ENCODE assay signal across 1 cellular context in the genomic region with DNA sequence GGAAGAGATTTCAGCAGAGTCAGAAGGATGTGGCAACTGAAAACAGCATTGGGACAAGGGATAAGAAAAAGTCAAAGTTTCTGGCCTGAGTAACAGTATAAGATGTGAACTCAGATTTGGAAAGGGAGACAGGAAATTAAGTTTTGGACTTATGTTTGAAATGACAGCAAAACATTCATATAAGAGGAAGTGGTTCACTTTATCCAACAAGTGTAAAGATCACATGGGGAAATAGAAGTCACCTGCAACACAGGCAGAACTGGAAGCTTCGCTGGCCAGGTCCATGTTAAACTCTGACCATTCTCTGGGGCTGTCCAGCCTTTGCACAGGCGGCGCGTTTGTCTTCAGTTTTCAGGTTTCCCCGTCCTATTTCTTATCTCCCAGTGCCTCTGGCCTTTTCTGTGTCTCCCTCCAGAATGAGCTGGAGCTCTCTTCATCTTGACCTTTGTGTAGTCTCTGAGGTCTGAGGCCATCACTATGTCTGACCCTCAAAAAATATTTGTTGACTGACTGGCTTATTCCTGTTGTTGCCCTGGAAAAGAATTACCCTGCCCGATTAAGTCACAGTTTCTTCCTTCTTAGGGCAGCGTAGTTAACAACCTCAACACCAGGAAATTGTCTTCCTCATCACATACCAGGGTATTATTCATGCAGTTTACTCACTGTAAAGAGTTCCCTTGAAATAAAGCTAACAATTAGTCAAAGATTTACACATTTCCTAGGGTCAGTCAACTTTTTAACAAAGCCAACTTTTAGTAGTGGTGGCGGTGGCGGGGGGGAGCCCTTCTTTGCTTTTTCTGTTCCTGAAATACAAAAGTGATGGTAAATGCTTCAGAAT.
TF ChIP-seq lines count a peak whose summit lies in the region.

No MANE protein-coding gene starts in this region.

TF ChIP-seq in HepG2, 621 proteins besides CTCF, POLR2A, EP300 and RAD21 (continued from another document):
- no peak for TF ChIP-seq ZSCAN21 (CRISPR knock-in tag; IDR thresholded peaks at IDR 0.05; ENCODE audit: borderline replicate concordance)
- TF ChIP-seq GABPB1 (CRISPR knock-in tag; IDR thresholded peaks at IDR 0.05) = no peak
- TF ChIP-seq YY1 (IDR thresholded peaks at IDR 0.05; ENCODE audit: insufficient read depth, insufficient replicate concordance, low read depth, low read length) = no peak
- peak; percentile 19; the same call in 1 of the 2 replicates for TF ChIP-seq ELF3 (CRISPR knock-in tag; IDR thresholded peaks at IDR 0.05)
- no peak for TF ChIP-seq HNRNPLL (IDR thresholded peaks at IDR 0.05; ENCODE audit: low read depth, low read length, poor library complexity, severe bottlenecking)
- TF ChIP-seq, protein P1, sequence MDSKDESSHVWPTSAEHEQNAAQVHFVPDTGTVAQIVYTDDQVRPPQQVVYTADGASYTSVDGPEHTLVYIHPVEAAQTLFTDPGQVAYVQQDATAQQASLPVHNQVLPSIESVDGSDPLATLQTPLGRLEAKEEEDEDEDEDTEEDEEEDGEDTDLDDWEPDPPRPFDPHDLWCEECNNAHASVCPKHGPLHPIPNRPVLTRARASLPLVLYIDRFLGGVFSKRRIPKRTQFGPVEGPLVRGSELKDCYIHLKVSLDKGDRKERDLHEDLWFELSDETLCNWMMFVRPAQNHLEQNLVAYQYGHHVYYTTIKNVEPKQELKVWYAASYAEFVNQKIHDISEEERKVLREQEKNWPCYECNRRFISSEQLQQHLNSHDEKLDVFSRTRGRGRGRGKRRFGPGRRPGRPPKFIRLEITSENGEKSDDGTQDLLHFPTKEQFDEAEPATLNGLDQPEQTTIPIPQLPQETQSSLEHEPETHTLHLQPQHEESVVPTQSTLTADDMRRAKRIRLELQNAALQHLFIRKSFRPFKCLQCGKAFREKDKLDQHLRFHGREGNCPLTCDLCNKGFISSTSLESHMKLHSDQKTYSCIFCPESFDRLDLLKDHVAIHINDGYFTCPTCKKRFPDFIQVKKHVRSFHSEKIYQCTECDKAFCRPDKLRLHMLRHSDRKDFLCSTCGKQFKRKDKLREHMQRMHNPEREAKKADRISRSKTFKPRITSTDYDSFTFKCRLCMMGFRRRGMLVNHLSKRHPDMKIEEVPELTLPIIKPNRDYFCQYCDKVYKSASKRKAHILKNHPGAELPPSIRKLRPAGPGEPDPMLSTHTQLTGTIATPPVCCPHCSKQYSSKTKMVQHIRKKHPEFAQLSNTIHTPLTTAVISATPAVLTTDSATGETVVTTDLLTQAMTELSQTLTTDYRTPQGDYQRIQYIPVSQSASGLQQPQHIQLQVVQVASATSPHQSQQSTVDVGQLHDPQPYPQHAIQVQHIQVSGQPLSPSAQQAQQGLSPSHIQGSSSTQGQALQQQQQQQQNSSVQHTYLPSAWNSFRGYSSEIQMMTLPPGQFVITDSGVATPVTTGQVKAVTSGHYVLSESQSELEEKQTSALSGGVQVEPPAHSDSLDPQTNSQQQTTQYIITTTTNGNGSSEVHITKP (CRISPR knock-in tag; IDR thresholded peaks at IDR 0.05; ENCODE audit: low read depth) = 0 out of 2 replicates have a peak, but pooled peaks have one; percentile 8
- no peak for TF ChIP-seq ZNF432 (CRISPR knock-in tag; IDR thresholded peaks at IDR 0.05; ENCODE audit: borderline replicate concordance)
- TF ChIP-seq, protein P2, sequence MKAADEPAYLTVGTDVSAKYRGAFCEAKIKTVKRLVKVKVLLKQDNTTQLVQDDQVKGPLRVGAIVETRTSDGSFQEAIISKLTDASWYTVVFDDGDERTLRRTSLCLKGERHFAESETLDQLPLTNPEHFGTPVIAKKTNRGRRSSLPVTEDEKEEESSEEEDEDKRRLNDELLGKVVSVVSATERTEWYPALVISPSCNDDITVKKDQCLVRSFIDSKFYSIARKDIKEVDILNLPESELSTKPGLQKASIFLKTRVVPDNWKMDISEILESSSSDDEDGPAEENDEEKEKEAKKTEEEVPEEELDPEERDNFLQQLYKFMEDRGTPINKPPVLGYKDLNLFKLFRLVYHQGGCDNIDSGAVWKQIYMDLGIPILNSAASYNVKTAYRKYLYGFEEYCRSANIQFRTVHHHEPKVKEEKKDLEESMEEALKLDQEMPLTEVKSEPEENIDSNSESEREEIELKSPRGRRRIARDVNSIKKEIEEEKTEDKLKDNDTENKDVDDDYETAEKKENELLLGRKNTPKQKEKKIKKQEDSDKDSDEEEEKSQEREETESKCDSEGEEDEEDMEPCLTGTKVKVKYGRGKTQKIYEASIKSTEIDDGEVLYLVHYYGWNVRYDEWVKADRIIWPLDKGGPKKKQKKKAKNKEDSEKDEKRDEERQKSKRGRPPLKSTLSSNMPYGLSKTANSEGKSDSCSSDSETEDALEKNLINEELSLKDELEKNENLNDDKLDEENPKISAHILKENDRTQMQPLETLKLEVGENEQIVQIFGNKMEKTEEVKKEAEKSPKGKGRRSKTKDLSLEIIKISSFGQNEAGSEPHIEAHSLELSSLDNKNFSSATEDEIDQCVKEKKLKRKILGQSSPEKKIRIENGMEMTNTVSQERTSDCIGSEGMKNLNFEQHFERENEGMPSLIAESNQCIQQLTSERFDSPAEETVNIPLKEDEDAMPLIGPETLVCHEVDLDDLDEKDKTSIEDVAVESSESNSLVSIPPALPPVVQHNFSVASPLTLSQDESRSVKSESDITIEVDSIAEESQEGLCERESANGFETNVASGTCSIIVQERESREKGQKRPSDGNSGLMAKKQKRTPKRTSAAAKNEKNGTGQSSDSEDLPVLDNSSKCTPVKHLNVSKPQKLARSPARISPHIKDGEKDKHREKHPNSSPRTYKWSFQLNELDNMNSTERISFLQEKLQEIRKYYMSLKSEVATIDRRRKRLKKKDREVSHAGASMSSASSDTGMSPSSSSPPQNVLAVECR (CRISPR knock-in tag; IDR thresholded peaks at IDR 0.05; ENCODE audit: borderline replicate concordance) = no peak
- 0 out of 2 replicates have a peak, but pooled peaks have one; percentile 37 for TF ChIP-seq ZSCAN30 (CRISPR knock-in tag; IDR thresholded peaks at IDR 0.05)
- no peak for TF ChIP-seq ZNF292 (CRISPR knock-in tag; IDR thresholded peaks at IDR 0.05; ENCODE audit: borderline replicate concordance, low read depth)
- TF ChIP-seq SOX13 (IDR thresholded peaks at IDR 0.05) = no peak
- peak in 1 of 2 experiments; percentile 43; a peak in 2 of 4 replicates for TF ChIP-seq SOX13 (CRISPR knock-in tag; conservative IDR thresholded peaks at IDR 0.05 in 1 of 2, IDR thresholded peaks at IDR 0.05 in 1 of 2)
- no peak for TF ChIP-seq SMARCE1 (IDR thresholded peaks at IDR 0.05; ENCODE audit: borderline replicate concordance)
- no peak for TF ChIP-seq CENPT (CRISPR knock-in tag; IDR thresholded peaks at IDR 0.05; ENCODE audit: low read depth)
